Comparison of ENCODE assay signal across 25 cellular contexts in the genomic region with DNA sequence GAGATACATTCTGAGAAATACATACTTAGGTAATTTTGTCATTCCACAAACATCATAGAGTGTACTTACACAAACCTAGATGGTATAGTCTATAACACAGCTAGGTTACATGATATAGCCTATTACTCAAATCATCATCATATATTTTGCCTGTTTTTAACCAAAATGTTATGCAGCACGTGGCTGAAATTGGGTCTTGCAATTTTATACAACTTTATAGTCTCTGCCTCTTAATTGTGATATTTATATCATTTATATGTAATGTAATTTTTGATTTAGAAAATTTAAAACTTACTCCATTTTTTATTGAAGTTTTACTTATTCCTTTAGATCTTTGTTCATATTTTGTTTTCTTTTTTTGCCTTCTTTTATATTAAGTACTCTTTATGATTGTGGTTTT.
"Had no signal": no experiment of that assay in that cellular context is flagged by ENCODE, and none has a peak within 500 bp of the region (broad histone marks: within the 10 kb centered on the region; RNA-seq: fewer than 3 reads in every experiment).

No MANE protein-coding gene starts in this region.

- H3K4me3 ChIP-seq: left lung, lower lobe of right lung, pancreas, prostate gland, skin epidermis, spleen, tibial nerve, uterus had no signal

- H3K4me1 ChIP-seq: left lung, lower lobe of right lung, pancreas, prostate gland, spleen, tibial nerve, uterus had no signal

- H3K9me3 ChIP-seq: pancreas, prostate gland had no signal

- H3K36me3 ChIP-seq: left lung, lower lobe of right lung, pancreas, prostate gland, spleen, tibial nerve, uterus had no signal

- DNase-seq: hippocampal formation; left colon; left lung; lower lobe of right lung; mammary epithelial cell; mesenchymal stem cell; naive thymus-derived CD8-positive, alpha-beta T cell; nucleus accumbens; pancreas; posterior cingulate gyrus; retina; right cardiac atrium; spleen; stimulated activated CD4-positive, alpha-beta T cell treated with anti-CD3 and anti-CD28 coated beads, Interleukin-4, amount 100 ng/mL, for 4 hours; stimulated activated CD8-positive, alpha-beta memory T cell treated with anti-CD3 and anti-CD28 coated beads, Interleukin-4, amount 100 ng/mL, for 48 hours; stimulated activated naive CD4-positive, alpha-beta T cell treated with Interleukin-2 at 50 U/mL for 16 hours; stimulated activated naive CD8-positive, alpha-beta T cell treated with anti-CD3 and anti-CD28 coated beads, Interleukin-15, amount 100 ng/mL, for 72 hours; substantia nigra; uterus had no signal

- H3K27me3 ChIP-seq: left lung, pancreas, spleen, tibial nerve, uterus had no signal

- FAIRE-seq: keratinocyte, pancreas had no signal

- ATAC-seq: left colon; left lung; lower lobe of right lung; naive thymus-derived CD8-positive, alpha-beta T cell; pancreas; right cardiac atrium; sciatic nerve; stimulated activated memory B cell treated with anti-CD40 and anti-IgM and Interleukin-4, amounts not matched to agents 10 μg/mL and 1 μg/mL and 100 μg/mL, for 72 hours; stimulated activated naive CD8-positive, alpha-beta T cell treated with anti-CD3 and anti-CD28 coated beads, Interleukin-15, amount 100 ng/mL, for 72 hours had no signal

- H3K27ac ChIP-seq: left lung, lower lobe of right lung, pancreas, prostate gland, skin epidermis, spleen, tibial nerve, uterus had no signal
